24 cellular contexts compared by ENCODE assay signal in the genomic region with DNA sequence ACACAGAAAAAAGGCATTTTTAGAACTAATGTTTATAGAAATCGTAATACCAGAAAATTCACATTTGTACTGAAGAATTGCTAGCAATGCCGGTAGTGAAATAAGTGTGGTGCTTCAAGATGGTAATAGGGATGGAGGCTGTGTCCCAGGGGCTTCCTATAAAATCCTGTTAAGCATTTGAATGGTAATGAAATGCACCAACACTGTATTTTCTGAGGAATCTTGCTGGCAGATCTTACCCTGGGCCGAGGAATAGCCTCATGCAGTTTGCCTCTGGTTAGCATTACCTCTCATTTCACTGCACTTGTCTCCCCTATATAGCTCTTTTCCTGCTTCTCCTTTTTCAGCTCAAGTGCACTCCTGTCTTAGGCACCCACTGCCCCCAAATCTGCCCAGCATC.
DNase-seq lines count a peak whose midpoint lies in the region; ATAC-seq, FAIRE-seq and TF ChIP-seq lines count a peak whose summit lies in the region.
"Had no signal": no experiment of that assay in that cellular context is flagged by ENCODE, and none has a peak within 500 bp of the region (broad histone marks: within the 10 kb centered on the region; RNA-seq: fewer than 3 reads in every experiment).

No MANE protein-coding gene starts in this region.

- H3K27ac Mint-ChIP-seq in osteocyte (ENCODE audit: unreplicated experiment), result peak overlapping the region; percentile 83
- H3K27ac Mint-ChIP-seq: CD14-positive monocyte; CD4-positive, alpha-beta T cell; CD8-positive, alpha-beta memory T cell had no signal

- H4K91ac ChIP-seq in H1 (replicated peaks; ENCODE audit: insufficient read length, low read length), result no peak overlapping the region

- no peak overlapping the region for H3K56ac ChIP-seq in H1 (replicated peaks; ENCODE audit: insufficient read length, low read depth, low read length)

- H3K4me3 ChIP-seq in H7 (ENCODE audit: insufficient read depth, low read depth, low read length) (no peak overlapping the region), H1 (ENCODE audit: extremely low read depth in 1 of 4, insufficient read depth in 2 of 4, low read depth in 3 of 4, low read length in 4 of 4) (no peak overlapping the region)
- H3K4me3 ChIP-seq: A549; BLaER1 treated with 17β-estradiol and CSF1 and Interleukin-3, amounts not matched to agents 10 nM and 100 nM; GM12878 had no signal

- WGBS in H1 (ENCODE audit: extremely low coverage in 1 of 2, insufficient coverage in 1 of 2, insufficient read length in 1 of 2, insufficient replicate concordance in 2 of 2, low coverage in 1 of 2, low lambda C conversion rate in 2 of 2, missing lambda C conversion rate in 1 of 2), 2 experiments, result 85% methylated on average over 3 of the region's 3 CpGs; no CpG with 5 or more reads in 1 of the 2 experiments

- no peak overlapping the region for H2BK5ac ChIP-seq in H1 (ENCODE audit: low read depth, low read length)

- TF ChIP-seq CTCF in H1 (IDR thresholded peaks at IDR 0.05; ENCODE audit: control extremely low read depth in 1 of 3, insufficient read depth in 1 of 3, low read depth in 1 of 3, low read length in 3 of 3), result no peak
- no peak for TF ChIP-seq CTCF in osteocyte (IDR thresholded peaks at IDR 0.05)

- no peak overlapping the region for H3K4me3 Mint-ChIP-seq in osteocyte (ENCODE audit: unreplicated experiment)
- H3K4me3 Mint-ChIP-seq: CD14-positive monocyte; CD4-positive, alpha-beta T cell; CD8-positive, alpha-beta memory T cell; H9 had no signal

- H3K27me3 Mint-ChIP-seq in osteocyte (ENCODE audit: unreplicated experiment), result no peaks in the 10 kb centered on the region
- H3K27me3 Mint-ChIP-seq: CD4-positive, alpha-beta T cell; CD8-positive, alpha-beta memory T cell had no signal

- no peak for TF ChIP-seq EP300 in H1 (IDR thresholded peaks at IDR 0.05; ENCODE audit: borderline replicate concordance in 1 of 2, low read depth in 2 of 2, low read length in 2 of 2)

- H3K36me3 ChIP-seq in H7 (replicated peaks; ENCODE audit: control insufficient read depth, insufficient read depth, low read length) (no peaks in the 10 kb centered on the region), H1 (ENCODE audit: control insufficient read depth in 2 of 4, insufficient read depth in 4 of 4, low read length in 3 of 4) (no peaks in the 10 kb centered on the region; a peak in 1 of 8 replicates)
- H3K36me3 ChIP-seq: BE2C; BLaER1 treated with 17β-estradiol and CSF1 and Interleukin-3, amounts not matched to agents 10 nM and 100 nM had no signal

- POLR2A ChIA-PET in H1 (lab: Charles Lee; ENCODE audit: partially characterized antibody), result no interaction called here

- peak overlapping the region; percentile 45; the same call in 1 of the 2 replicates for H2BK12ac ChIP-seq in H1 (ENCODE audit: low read depth, low read length)

- no peak overlapping the region for H3K9ac ChIP-seq in H1 (replicated peaks in 1 of 4; ENCODE audit: extremely low read depth in 1 of 4, low read depth in 3 of 4, low read length in 3 of 4)
- H3K9ac ChIP-seq: BLaER1 treated with 17β-estradiol and CSF1 and Interleukin-3, amounts not matched to agents 10 nM and 100 nM had no signal

- H2AFZ ChIP-seq in H1 (ENCODE audit: low read length), result no peak overlapping the region

- H2BK15ac ChIP-seq in H1 (ENCODE audit: low read length), result peak overlapping the region; percentile 61

- H3K23me2 ChIP-seq in H1 (ENCODE audit: low read depth, low read length), result no peaks in the 10 kb centered on the region

- peaks cover 34% of the 10 kb centered on the region for H3K4me1 Mint-ChIP-seq in osteocyte (ENCODE audit: unreplicated experiment)
- H3K4me1 Mint-ChIP-seq: CD14-positive monocyte; CD8-positive, alpha-beta memory T cell had no signal

- DNase-seq in H7, result peak; percentile 13
- no peak for DNase-seq in H1 (ENCODE audit: low read depth in 1 of 2, low spot score in 2 of 2)
- DNase-seq in osteocyte (ENCODE audit: extremely low spot score, unreplicated experiment), result no peak
- DNase-seq in activated T-cell treated with anti-CD3 and anti-CD28 coated beads for 4 hours, result no peak
- no peak for DNase-seq in GM19239 (ENCODE audit: insufficient read length, low spot score)
- DNase-seq: 8988T; ACHN; AML-193; BE2C; CD4-positive, alpha-beta T cell; CD8-positive, alpha-beta memory T cell; DMS 273 treated with DMSO at 0.1 percent for 48 hours; DMS79; EL; GDM1; GOT3; H9 had no signal

- no peak; a peak in 1 of 4 replicates for TF ChIP-seq RAD21 in H1 (IDR thresholded peaks at IDR 0.05 in 1 of 2, conservative IDR thresholded peaks at IDR 0.05 in 1 of 2; ENCODE audit: low read depth in 2 of 2, low read length in 2 of 2)

- H3K27me3 ChIP-seq in H7 (ENCODE audit: control insufficient read depth, insufficient read depth, low read length) (no peaks in the 10 kb centered on the region), H1 (replicated peaks in 1 of 4; ENCODE audit: control insufficient read depth in 3 of 4, extremely low read depth in 1 of 4, insufficient read depth in 3 of 4, low read length in 3 of 4) (no peaks in the 10 kb centered on the region)
- H3K27me3 ChIP-seq: BE2C; BLaER1 treated with 17β-estradiol and CSF1 and Interleukin-3, amounts not matched to agents 10 nM and 100 nM had no signal

- H3K4me1 ChIP-seq in H1 (replicated peaks in 1 of 4; ENCODE audit: control insufficient read depth in 3 of 4, insufficient read depth in 4 of 4, low read length in 3 of 4), result peaks cover 0 to 8% (median 1%) of the 10 kb centered on the region in 4 experiments; a peak in 2 of 7 replicates
- H3K4me1 ChIP-seq: A549; BLaER1 treated with 17β-estradiol and CSF1 and Interleukin-3, amounts not matched to agents 10 nM and 100 nM had no signal

- CTCF ChIA-PET in H1 (lab: Charles Lee; ENCODE audit: partially characterized antibody), result no interaction called here

- H4K20me1 ChIP-seq in H1 (replicated peaks in 1 of 2; ENCODE audit: control insufficient read depth in 1 of 2, insufficient read depth in 2 of 2, low read length in 2 of 2), result no peaks in the 10 kb centered on the region
- H4K20me1 ChIP-seq: BLaER1 treated with 17β-estradiol and CSF1 and Interleukin-3, amounts not matched to agents 10 nM and 100 nM had no signal

- H4K5ac ChIP-seq in H1 (ENCODE audit: insufficient read length, low read depth, low read length), result no peak overlapping the region

- no peak overlapping the region for H3K23ac ChIP-seq in H1 (ENCODE audit: insufficient read length)

- no peaks in the 10 kb centered on the region for H3K79me1 ChIP-seq in H1 (ENCODE audit: low read depth, low read length)

- H3K9me3 ChIP-seq in H1 (ENCODE audit: insufficient read depth in 2 of 2, low read depth in 1 of 2, low read length in 1 of 2), result no peaks in the 10 kb centered on the region
- H3K9me3 ChIP-seq: A549; BE2C; BLaER1 treated with 17β-estradiol and CSF1 and Interleukin-3, amounts not matched to agents 10 nM and 100 nM had no signal

- no peak overlapping the region for H2BK20ac ChIP-seq in H1 (ENCODE audit: low read length)

- H4K8ac ChIP-seq in H1 (ENCODE audit: extremely low read depth, insufficient read depth, low read length), result no peak overlapping the region

- H3K14ac ChIP-seq in H1 (ENCODE audit: insufficient read length), result no peak overlapping the region

- H3K9me3 Mint-ChIP-seq in osteocyte (ENCODE audit: unreplicated experiment), result no peaks in the 10 kb centered on the region
- H3K9me3 Mint-ChIP-seq: CD4-positive, alpha-beta T cell; CD8-positive, alpha-beta memory T cell; H9 had no signal

- H3K4ac ChIP-seq in H1 (replicated peaks; ENCODE audit: insufficient read length, low read depth, low read length), result no peak overlapping the region

- no peaks in the 10 kb centered on the region for H3K79me2 ChIP-seq in H1 (ENCODE audit: control insufficient read depth in 1 of 2, insufficient read depth in 2 of 2, low read length in 2 of 2)

- H2BK120ac ChIP-seq in H1 (replicated peaks; ENCODE audit: low read depth, low read length), result no peak overlapping the region

- H3K36me3 Mint-ChIP-seq in osteocyte (ENCODE audit: unreplicated experiment), result peaks cover 3% of the 10 kb centered on the region
- H3K36me3 Mint-ChIP-seq: CD14-positive monocyte; CD8-positive, alpha-beta memory T cell had no signal

- no peak overlapping the region; the same call in 1 of the 2 replicates for H2AK5ac ChIP-seq in H1 (ENCODE audit: low read depth, low read length)

- no peak overlapping the region; the same call in 1 of the 2 replicates for H3K18ac ChIP-seq in H1 (ENCODE audit: extremely low read depth, low read length)

- ATAC-seq in GM21717 (IDR thresholded peaks at IDR 0.05; ENCODE audit: unreplicated experiment), result no peak
- ATAC-seq: A549, GM12878, HCT116 had no signal

- H3K4me2 ChIP-seq in H1 (ENCODE audit: insufficient read depth in 1 of 2, low read depth in 2 of 2, low read length in 2 of 2), result no peak overlapping the region
- H3K4me2 ChIP-seq: A549; BLaER1 treated with 17β-estradiol and CSF1 and Interleukin-3, amounts not matched to agents 10 nM and 100 nM had no signal

- no peak for TF ChIP-seq POLR2A in H1 (IDR thresholded peaks at IDR 0.05; ENCODE audit: control extremely low read depth in 1 of 2, low read depth in 2 of 2, low read length in 2 of 2)

- no peak overlapping the region for H3K27ac ChIP-seq in H1 (ENCODE audit: low read depth, low read length)
- H3K27ac ChIP-seq: A549; BLaER1 treated with 17β-estradiol and CSF1 and Interleukin-3, amounts not matched to agents 10 nM and 100 nM had no signal

- FAIRE-seq in H1 (lab: Jason Lieb, UNC), result no peak
- FAIRE-seq in GM19239 (lab: Jason Lieb, UNC), result no peak
- FAIRE-seq: A549, D721Med, GM12878 had no signal

TF ChIP-seq in H1, 55 proteins besides CTCF, POLR2A, EP300 and RAD21:
- TF ChIP-seq, protein P1, sequence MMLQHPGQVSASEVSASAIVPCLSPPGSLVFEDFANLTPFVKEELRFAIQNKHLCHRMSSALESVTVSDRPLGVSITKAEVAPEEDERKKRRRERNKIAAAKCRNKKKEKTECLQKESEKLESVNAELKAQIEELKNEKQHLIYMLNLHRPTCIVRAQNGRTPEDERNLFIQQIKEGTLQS (IDR thresholded peaks at IDR 0.05; ENCODE audit: insufficient read depth, low read depth, low read length), result no peak
- TF ChIP-seq FOSL1 (IDR thresholded peaks at IDR 0.05; ENCODE audit: insufficient read depth, low read depth, low read length), result no peak
- TF ChIP-seq BACH1 (IDR thresholded peaks at IDR 0.05; ENCODE audit: low read length), result no peak
- no peak for TF ChIP-seq CTBP2 (IDR thresholded peaks at IDR 0.05; ENCODE audit: borderline replicate concordance, insufficient read depth, insufficient read length, low read length)
